In genomic region chr10:122375761-122376160, GRCh38 we compare ENCODE assay signal across 9 cellular contexts. TPM values are rescaled to one million over a fixed set of nuclear protein-coding genes. Genes with fewer than 3 reads are reported as not detected.
DNase-seq lines count a peak whose midpoint lies in the region; ATAC-seq, FAIRE-seq and TF ChIP-seq lines count a peak whose summit lies in the region.
"Had no signal": no experiment of that assay in that cellular context is flagged by ENCODE, and none has a peak within 500 bp of the region (broad histone marks: within the 10 kb centered on the region; RNA-seq: fewer than 3 reads in every experiment).

No MANE protein-coding gene starts in this region.

- DNase-seq in DMS53 (lab: John Stamatoyannopoulos, UW): peak; percentile 40
- no peak for DNase-seq in DMS53 treated with DMSO at 0.1 percent for 48 hours (lab: John Stamatoyannopoulos, UW; ENCODE audit: unreplicated experiment)
- DNase-seq in kidney: no peak
- DNase-seq in stomach: no peak
- DNase-seq in NK-92 treated with Interleukin-12 subunit alpha and Interleukin-12 subunit beta, amount 100 ng/mL, for 24 hours (lab: John Stamatoyannopoulos, UW): no peak

- H3K4me1 ChIP-seq in kidney (ENCODE audit: control insufficient read depth in 1 of 2, insufficient read depth in 1 of 2, low read depth in 1 of 2, low read length in 2 of 2) (peaks cover 8 to 10% of the 10 kb centered on the region in 2 donors), stomach (peaks cover 0 to 57% (median 24%) of the 10 kb centered on the region in 4 donors)

- peak overlapping the region; percentile 88 for H3K27ac ChIP-seq in angular gyrus (ENCODE audit: low read depth, low read length)
- H3K27ac ChIP-seq in kidney (ENCODE audit: low read depth in 2 of 2, low read length in 2 of 2): peak overlapping the region; percentile 91 to 97
- H3K27ac ChIP-seq in stomach: peak overlapping the region; percentile 96 to 100 (median 98)

- no peak for TF ChIP-seq POLR2A in stomach (IDR thresholded peaks at IDR 0.05)

- 1 to 8% (median 3%) methylated on average over 3 of the region's 3 CpGs for WGBS in stomach, 5 donors

- no peaks in the 10 kb centered on the region for H3K36me3 ChIP-seq in kidney (ENCODE audit: control insufficient read depth in 1 of 2, insufficient read depth in 2 of 2, low read length in 2 of 2)
- H3K36me3 ChIP-seq in stomach: no peaks in the 10 kb centered on the region

- no peak for FAIRE-seq in kidney (lab: Jason Lieb, UNC)
- FAIRE-seq: colon had no signal

- TF ChIP-seq CTCF in kidney (IDR thresholded peaks at IDR 0.05; ENCODE audit: borderline replicate concordance, extremely low read depth, insufficient read depth): no peak
- TF ChIP-seq CTCF in stomach (IDR thresholded peaks at IDR 0.05): no peak

- no peaks in the 10 kb centered on the region for H3K9me3 ChIP-seq in kidney (ENCODE audit: control insufficient read depth in 1 of 2, low read length in 2 of 2)
- no peaks in the 10 kb centered on the region for H3K9me3 ChIP-seq in stomach

- H3K4me3 ChIP-seq in kidney (ENCODE audit: low read length in 2 of 2): peak overlapping the region; percentile 84 to 90
- H3K4me3 ChIP-seq in stomach: peak overlapping the region; percentile 74 to 95 (median 87)

- no peak for ATAC-seq in GM19023 (IDR thresholded peaks at IDR 0.05; ENCODE audit: unreplicated experiment)
- ATAC-seq in GM21515 (IDR thresholded peaks at IDR 0.05; ENCODE audit: unreplicated experiment): no peak

- no peak for TF ChIP-seq EP300 in stomach (IDR thresholded peaks at IDR 0.05)

- intact Hi-C loops in kidney (cut with DNase I): no loop called here
- intact Hi-C loops in stomach (cut with DNase I; ENCODE audit: low total_unique reads): no loop called here

- H3K27me3 ChIP-seq in stomach: peaks cover 0 to 3% (median 0%) of the 10 kb centered on the region in 3 donors

- peak overlapping the region; percentile 81 to 91 for H3K9ac ChIP-seq in kidney (ENCODE audit: low read length in 2 of 2)

RNA-seq across cellular contexts. Expression of gene PLEKHA1, which starts 1.3 kb away (rescaled TPM):
- total RNA-seq in kidney (168 TPM), stomach (10 to 100 TPM in 4 of 5 donors, 1 to 10 TPM in 1; 9.0 to 61.8 (median 22.3) TPM)
- polyA plus RNA-seq in kidney (ENCODE audit: insufficient read depth, low read depth, low replicate concordance) (19.5 TPM), stomach (10 to 100 TPM; 15.0 to 24.3 (median 15.6) TPM)
